8 cellular contexts compared by ENCODE assay signal in the genomic region with DNA sequence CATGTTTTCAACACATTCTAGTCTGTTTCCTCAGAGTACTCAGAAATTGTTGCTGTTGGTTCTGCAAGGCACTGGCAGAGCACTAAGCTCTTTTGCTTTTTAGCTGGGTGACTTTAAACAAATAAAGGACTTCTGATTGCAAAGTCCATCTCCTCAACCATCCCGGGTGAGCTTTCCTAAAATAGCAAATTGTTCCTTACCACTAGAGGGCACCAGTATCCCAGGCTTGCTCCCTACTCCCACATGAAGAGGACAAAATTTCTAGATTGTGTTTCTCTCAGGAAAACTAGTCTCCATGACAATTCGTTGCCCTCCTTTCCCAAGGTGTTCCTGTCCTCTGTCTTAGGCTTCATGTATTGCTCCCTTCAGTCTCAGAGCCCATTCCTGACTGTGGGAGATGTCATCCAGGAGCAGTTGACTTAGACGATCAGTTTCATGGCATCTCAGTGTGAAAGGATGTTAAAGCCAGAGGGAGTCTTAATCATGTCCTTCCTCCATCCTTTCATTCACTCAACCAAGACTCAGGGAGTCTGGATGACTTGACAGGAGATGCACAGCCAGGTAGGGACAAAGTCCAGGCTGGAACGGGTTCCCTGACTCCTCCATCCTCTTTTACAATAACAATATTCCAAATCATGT. TPM values are rescaled to one million over a fixed set of nuclear protein-coding genes. Genes with fewer than 3 reads are reported as not detected.
DNase-seq lines count a peak whose midpoint lies in the region; ATAC-seq and TF ChIP-seq lines count a peak whose summit lies in the region.

No MANE protein-coding gene starts in this region.

- H3K4me3 Mint-ChIP-seq in endodermal cell = no peak overlapping the region
- H3K4me3 Mint-ChIP-seq in activated CD4-positive, alpha-beta memory T cell treated with anti-CD3 and anti-CD28 coated beads, Interleukin-2, amount 10 ng/mL, durations not matched to agents 7 days and 5 days = no peak overlapping the region
- no peak overlapping the region for H3K4me3 Mint-ChIP-seq in stimulated activated naive CD8-positive, alpha-beta T cell treated with anti-CD3 and anti-CD28 coated beads, Interleukin-15, amount 100 ng/mL, for 72 hours

- H3K9me3 ChIP-seq in A673 (ENCODE audit: low read depth, low read length, poor library complexity, severe bottlenecking) = no peaks in the 10 kb centered on the region
- no peaks in the 10 kb centered on the region for H3K9me3 ChIP-seq in endodermal cell (ENCODE audit: control insufficient read depth, low read length)
- H3K9me3 ChIP-seq in mucosa of descending colon = no peaks in the 10 kb centered on the region

- no peaks in the 10 kb centered on the region for H3K9me3 Mint-ChIP-seq in endodermal cell
- no peaks in the 10 kb centered on the region for H3K9me3 Mint-ChIP-seq in activated CD4-positive, alpha-beta memory T cell treated with anti-CD3 and anti-CD28 coated beads, Interleukin-2, amount 10 ng/mL, durations not matched to agents 7 days and 5 days
- no peaks in the 10 kb centered on the region for H3K9me3 Mint-ChIP-seq in stimulated activated naive CD8-positive, alpha-beta T cell treated with anti-CD3 and anti-CD28 coated beads, Interleukin-15, amount 100 ng/mL, for 72 hours

- H3K4me3 ChIP-seq in A673 (ENCODE audit: low read depth, low read length, poor library complexity, severe bottlenecking) (no peak overlapping the region), endodermal cell (ENCODE audit: low read length) (no peak overlapping the region), mucosa of descending colon (no peak overlapping the region)

- no peaks in the 10 kb centered on the region for H3K4me1 ChIP-seq in A673 (ENCODE audit: insufficient read depth, low read length, poor library complexity, severe bottlenecking)
- H3K4me1 ChIP-seq in endodermal cell (ENCODE audit: control insufficient read depth, insufficient read depth, low read length) = no peaks in the 10 kb centered on the region
- no peaks in the 10 kb centered on the region for H3K4me1 ChIP-seq in mucosa of descending colon (ENCODE audit: low read depth)

- no peak overlapping the region for H3K9ac ChIP-seq in endodermal cell (ENCODE audit: extremely low read depth, low read length, poor library complexity, severe bottlenecking)

- intact Hi-C loops in A673 (cut with micrococcal nuclease; ENCODE audit: unreplicated experiment) = no loop called here
- intact Hi-C loops in mucosa of descending colon (cut with DNase I, micrococcal nuclease) = no loop called here

- 33 to 57% methylated on average over 3 to 4 of the region's 4 CpGs for whole genome bisulfite sequencing in endodermal cell (ENCODE audit: insufficient coverage in 1 of 2, insufficient read length in 1 of 2), 2 experiments

- H3K36me3 Mint-ChIP-seq in endodermal cell (ENCODE audit: low read depth) = no peaks in the 10 kb centered on the region
- no peaks in the 10 kb centered on the region for H3K36me3 Mint-ChIP-seq in activated CD4-positive, alpha-beta memory T cell treated with anti-CD3 and anti-CD28 coated beads, Interleukin-2, amount 10 ng/mL, durations not matched to agents 7 days and 5 days (ENCODE audit: low read depth)

- no peak overlapping the region for H3K27ac Mint-ChIP-seq in endodermal cell
- H3K27ac Mint-ChIP-seq in activated CD4-positive, alpha-beta memory T cell treated with anti-CD3 and anti-CD28 coated beads, Interleukin-2, amount 10 ng/mL, durations not matched to agents 7 days and 5 days = no peak overlapping the region
- H3K27ac Mint-ChIP-seq in stimulated activated naive CD8-positive, alpha-beta T cell treated with anti-CD3 and anti-CD28 coated beads, Interleukin-15, amount 100 ng/mL, for 72 hours = no peak overlapping the region

- H3K27me3 Mint-ChIP-seq in endodermal cell (ENCODE audit: insufficient read depth) = peaks cover 24% of the 10 kb centered on the region
- H3K27me3 Mint-ChIP-seq in activated CD4-positive, alpha-beta memory T cell treated with anti-CD3 and anti-CD28 coated beads, Interleukin-2, amount 10 ng/mL, durations not matched to agents 7 days and 5 days = peaks cover 35% of the 10 kb centered on the region
- H3K27me3 Mint-ChIP-seq in stimulated activated naive CD8-positive, alpha-beta T cell treated with anti-CD3 and anti-CD28 coated beads, Interleukin-15, amount 100 ng/mL, for 72 hours = no peaks in the 10 kb centered on the region

- no peak overlapping the region for H3K27ac ChIP-seq in A673 (ENCODE audit: low read depth, low read length, poor library complexity, severe bottlenecking)
- H3K27ac ChIP-seq in endodermal cell (ENCODE audit: low read depth, low read length) = no peak overlapping the region

- CTCF ChIA-PET in A673 (lab: Charles Lee) (interaction anchor here (0.5 to 1.0 kb wide), 5 partner anchors 13 to 322 kb away, joined by 3 to 6 read pairs (median 4); no protein-coding TSS in a partner anchor), GM10248 (lab: Yijun Ruan, JAX) (interaction anchor here (0.7 to 11.4 kb wide), 25 partner anchors 9 to 332 kb away, joined by 3 to 150 read pairs (median 4); a partner anchor contains a TSS)
- CTCF ChIA-PET in activated CD4-positive, alpha-beta memory T cell treated with anti-CD3 and anti-CD28 coated beads, Interleukin-2, amount 10 ng/mL, durations not matched to agents 7 days and 5 days (lab: Charles Lee) = interaction anchor here (0.8 to 2.4 kb wide), 11 partner anchors 13 to 465 kb away, joined by 3 to 11 read pairs (median 3); no protein-coding TSS in a partner anchor

- no TSS peak for BruUV-seq in A673 (replicated peaks; lab: Mats Ljungman, UMichigan)

- peak; percentile 70 for ATAC-seq in mucosa of descending colon
- ATAC-seq in stimulated activated naive CD8-positive, alpha-beta T cell treated with anti-CD3 and anti-CD28 coated beads, Interleukin-15, amount 100 ng/mL, for 72 hours = no peak

- POLR2A ChIA-PET in A673 (lab: Charles Lee; ENCODE audit: low non-redundant PET) = no interaction called here
- POLR2A ChIA-PET in GM10248 (lab: Yijun Ruan, JAX) = no interaction called here
- POLR2A ChIA-PET in activated CD4-positive, alpha-beta memory T cell treated with anti-CD3 and anti-CD28 coated beads, Interleukin-2, amount 10 ng/mL, durations not matched to agents 7 days and 5 days (lab: Charles Lee) = interaction anchor here (1.1 kb wide), 1 partner anchor 206 kb away, joined by 3 read pairs; no protein-coding TSS in a partner anchor

- H3K36me3 ChIP-seq in A673 (ENCODE audit: insufficient read depth, low read length, poor library complexity, severe bottlenecking) (no peaks in the 10 kb centered on the region), endodermal cell (ENCODE audit: control insufficient read depth, insufficient read depth, low read length) (no peaks in the 10 kb centered on the region), mucosa of descending colon (ENCODE audit: low read depth) (no peaks in the 10 kb centered on the region)

- H3K27me3 ChIP-seq in A673 (replicated peaks; ENCODE audit: insufficient read depth, low read depth, low read length, poor library complexity) (peaks cover 15% of the 10 kb centered on the region), endodermal cell (ENCODE audit: control insufficient read depth, insufficient read depth, low read length, poor library complexity, severe bottlenecking) (peaks cover 24% of the 10 kb centered on the region)

- DNase-seq in A673 (ENCODE audit: low spot score) (peak; percentile 57), GM10248 (ENCODE audit: extremely low spot score) (peak; percentile 19), NCI-H345 treated with DMSO at 0.1 percent for 48 hours (lab: John Stamatoyannopoulos, UW; ENCODE audit: unreplicated experiment) (peak; percentile 1), endodermal cell (peak; percentile 79), mucosa of descending colon (peak in 1 of 3 donors; percentile 47)
- DNase-seq in activated CD4-positive, alpha-beta memory T cell treated with anti-CD3 and anti-CD28 coated beads, Interleukin-2, amount 10 ng/mL, durations not matched to agents 7 days and 5 days = no peak
- no peak for DNase-seq in NK-92 treated with Interleukin-12 subunit alpha and Interleukin-12 subunit beta, amount 100 ng/mL, for 24 hours (lab: John Stamatoyannopoulos, UW)
- DNase-seq in stimulated activated naive CD8-positive, alpha-beta T cell treated with anti-CD3 and anti-CD28 coated beads, Interleukin-15, amount 100 ng/mL, for 72 hours = no peak

- TF ChIP-seq CTCF in A673 (conservative IDR thresholded peaks at IDR 0.05; ENCODE audit: low read depth, low read length) = peak; percentile 83
- TF ChIP-seq CTCF in GM10248 (IDR thresholded peaks at IDR 0.05; ENCODE audit: control extremely low read depth, extremely low read depth, low read depth, missing control alignments) = peak; percentile 59
- TF ChIP-seq CTCF in endodermal cell (conservative IDR thresholded peaks at IDR 0.05) = peak; percentile 94
- TF ChIP-seq CTCF in mucosa of descending colon (IDR thresholded peaks at IDR 0.05) = peak; percentile 71

- peaks cover 1% of the 10 kb centered on the region for H3K4me1 Mint-ChIP-seq in endodermal cell
- H3K4me1 Mint-ChIP-seq in activated CD4-positive, alpha-beta memory T cell treated with anti-CD3 and anti-CD28 coated beads, Interleukin-2, amount 10 ng/mL, durations not matched to agents 7 days and 5 days = peaks cover 2% of the 10 kb centered on the region
- H3K4me1 Mint-ChIP-seq in stimulated activated naive CD8-positive, alpha-beta T cell treated with anti-CD3 and anti-CD28 coated beads, Interleukin-15, amount 100 ng/mL, for 72 hours = peaks cover 17% of the 10 kb centered on the region

RNA-seq across cellular contexts. Expression of a gene that starts 23.8 kb away (rescaled TPM):
- total RNA-seq in A673 (2021) = not detected in 2 replicates
- total RNA-seq in endodermal cell = not detected
- polyA plus RNA-seq in endodermal cell (2013, experiment 1 of 2) = not detected
- not detected for polyA plus RNA-seq in endodermal cell (2013, experiment 2 of 2)
- not detected for total RNA-seq in mucosa of descending colon
- not detected for total RNA-seq in activated CD4-positive, alpha-beta memory T cell treated with anti-CD3 and anti-CD28 coated beads, Interleukin-2, amount 10 ng/mL, durations not matched to agents 7 days and 5 days

RNA-seq across cellular contexts. Expression of a gene that starts 30.8 kb away (rescaled TPM):
- total RNA-seq in A673 (2021) (not detected in 2 replicates), endodermal cell (not detected), mucosa of descending colon (not detected)
- not detected for polyA plus RNA-seq in endodermal cell (2013, experiment 1 of 2)
- not detected for polyA plus RNA-seq in endodermal cell (2013, experiment 2 of 2)
- total RNA-seq in activated CD4-positive, alpha-beta memory T cell treated with anti-CD3 and anti-CD28 coated beads, Interleukin-2, amount 10 ng/mL, durations not matched to agents 7 days and 5 days = not detected

Comparison
In these comparisons a context has a peak if more than half of its experiments do, and no peak if none do; other contexts are left out.
1. DNase-seq: peak in A673 (single experiment), GM10248 (single experiment), NCI-H345 treated with DMSO at 0.1 percent for 48 hours (single experiment) and endodermal cell (single experiment); none in activated CD4-positive, alpha-beta memory T cell treated with anti-CD3 and anti-CD28 coated beads, Interleukin-2, amount 10 ng/mL, durations not matched to agents 7 days and 5 days (single experiment), NK-92 treated with Interleukin-12 subunit alpha and Interleukin-12 subunit beta, amount 100 ng/mL, for 24 hours (single experiment) and stimulated activated naive CD8-positive, alpha-beta T cell treated with anti-CD3 and anti-CD28 coated beads, Interleukin-15, amount 100 ng/mL, for 72 hours (0 of 2).
2. Peak in every context shown above with its lines, with median percentiles within 50 percentile points of each other: CTCF ChIP-seq.